9 cellular contexts compared by ENCODE assay signal in the genomic region with DNA sequence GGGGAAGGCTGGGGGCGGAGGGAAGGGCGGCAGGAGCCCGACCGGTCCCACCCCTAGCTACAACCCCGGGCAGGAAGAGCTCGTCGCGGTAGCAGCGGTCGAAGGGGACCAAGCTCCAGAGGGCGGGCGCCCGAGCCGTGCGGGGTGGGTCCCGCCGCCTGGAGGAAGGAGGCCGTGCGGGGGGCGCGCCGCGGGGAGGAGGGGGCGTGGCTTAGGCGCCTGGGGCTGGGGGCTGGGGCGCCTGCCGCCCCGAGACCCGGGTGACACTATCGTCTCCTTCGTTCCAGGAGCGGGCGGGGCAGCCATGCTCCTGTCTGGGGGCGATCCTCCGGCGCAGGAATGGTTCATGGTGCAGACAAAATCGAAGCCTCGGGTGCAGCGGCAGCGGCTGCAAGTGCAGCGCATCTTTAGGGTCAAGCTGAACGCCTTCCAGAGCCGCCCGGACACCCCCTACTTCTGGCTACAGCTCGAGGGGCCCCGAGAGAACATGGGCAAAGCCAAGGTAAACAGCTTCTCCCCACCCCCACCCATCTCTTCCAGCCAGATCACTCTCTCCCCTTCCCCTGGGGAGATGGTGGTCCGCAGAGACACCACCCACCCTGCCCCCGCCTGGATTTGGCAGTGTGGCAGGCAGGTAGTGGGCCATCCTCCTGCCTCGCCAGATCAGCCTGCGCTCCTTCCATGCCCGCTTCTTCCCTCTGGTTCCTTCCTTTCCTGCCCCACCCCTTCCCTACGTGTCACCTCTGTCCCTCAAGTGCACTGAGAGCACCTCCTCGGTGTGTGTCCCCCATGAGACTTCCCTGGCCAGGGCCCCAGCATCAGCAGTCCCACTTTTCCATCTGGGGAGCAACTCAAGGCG. TPM values are rescaled to one million over a fixed set of nuclear protein-coding genes. Genes with fewer than 3 reads are reported as not detected.
DNase-seq lines count a peak whose midpoint lies in the region; ATAC-seq, FAIRE-seq and TF ChIP-seq lines count a peak whose summit lies in the region.
"Had no signal": no experiment of that assay in that cellular context is flagged by ENCODE, and none has a peak within 500 bp of the region (broad histone marks: within the 10 kb centered on the region; RNA-seq: fewer than 3 reads in every experiment).

NYNRIN (plus strand) TSS at position 61 of the 859 bp plus-strand sequence; CDS start at position 305, 244 bp downstream.

- H2BK15ac ChIP-seq in H1 (ENCODE audit: low read length) (peak within 1 kb of the TSS; percentile 31; the same call in 1 of the 2 replicates), mesenchymal stem cell (ENCODE audit: low read depth, poor library complexity, severe bottlenecking) (no peak within 1 kb of the TSS)

- H2AK5ac ChIP-seq in H1 (ENCODE audit: low read depth, low read length) (no peak within 1 kb of the TSS; the same call in 1 of the 2 replicates), mesenchymal stem cell (ENCODE audit: low read length, severe bottlenecking) (peak within 1 kb of the TSS; percentile 27)

- peak within 1 kb of the TSS; percentile 87 for H3K18ac ChIP-seq in H1 (ENCODE audit: extremely low read depth, low read length)
- peak within 1 kb of the TSS; percentile 90 to 93 for H3K18ac ChIP-seq in mesenchymal stem cell (ENCODE audit: low read depth in 1 of 2, low read length in 2 of 2)

- POLR2A ChIA-PET in activated CD4-positive, alpha-beta memory T cell treated with anti-CD3 and anti-CD28 coated beads for 36 hours (lab: Charles Lee): interaction anchor here (1.2 kb wide), 1 partner anchor 31 kb away, joined by 4 read pairs; the partner anchor contains the start of gene KHNYN
- POLR2A ChIA-PET in H1 (lab: Charles Lee; ENCODE audit: partially characterized antibody): interaction anchor here (0.9 to 3.4 kb wide), 8 partner anchors 8 to 36 kb away, joined by 3 to 20 read pairs (median 3); partner anchors contain the start of genes CBLN3 and KHNYN

- peak within 1 kb of the TSS; percentile 2 for H4K5ac ChIP-seq in H1 (ENCODE audit: insufficient read length, low read depth, low read length)

- no peak within 1 kb of the TSS for H3K27ac ChIP-seq in H1 (ENCODE audit: low read depth, low read length)
- H3K27ac ChIP-seq in mesenchymal stem cell (ENCODE audit: low read length, poor library complexity, severe bottlenecking): no peak within 1 kb of the TSS
- H3K27ac ChIP-seq in stomach smooth muscle (ENCODE audit: low read length): peak within 1 kb of the TSS; percentile 71

- H4K91ac ChIP-seq in H1 (replicated peaks; ENCODE audit: insufficient read length, low read length) (peak within 1 kb of the TSS; percentile 70), mesenchymal stem cell (ENCODE audit: low read length) (peak within 1 kb of the TSS; percentile 84)

- H3K14ac ChIP-seq in H1 (ENCODE audit: insufficient read length) (no peak within 1 kb of the TSS), mesenchymal stem cell (ENCODE audit: low read length in 2 of 2) (peak within 1 kb of the TSS; percentile 38 to 99)

- H3K27ac Mint-ChIP-seq in activated CD4-positive, alpha-beta memory T cell treated with anti-CD3 and anti-CD28 coated beads for 36 hours: no peak within 1 kb of the TSS

- H3K79me2 ChIP-seq in H1 (ENCODE audit: control insufficient read depth in 1 of 2, insufficient read depth in 2 of 2, low read length in 2 of 2): no peaks in the 10 kb centered on the region

- H3K4me1 ChIP-seq in H1 (replicated peaks in 1 of 4; ENCODE audit: control insufficient read depth in 3 of 4, insufficient read depth in 4 of 4, low read length in 3 of 4) (peaks cover 0 to 14% (median 10%) of the 10 kb centered on the region in 4 experiments), mesenchymal stem cell (ENCODE audit: control insufficient read depth, insufficient read depth, low read depth, low read length) (peaks cover 22% of the 10 kb centered on the region), stomach smooth muscle (ENCODE audit: control insufficient read depth, insufficient read depth, low read length) (peaks cover 36% of the 10 kb centered on the region)

- 11% methylated on average over 12 of the region's 54 CpGs; no CpG with 5 or more reads in 1 of the 2 experiments for WGBS in H1 (ENCODE audit: extremely low coverage in 1 of 2, insufficient coverage in 1 of 2, insufficient read length in 1 of 2, insufficient replicate concordance in 2 of 2, low coverage in 1 of 2, low lambda C conversion rate in 2 of 2, missing lambda C conversion rate in 1 of 2), 2 experiments
- 4% methylated on average over 46 of the region's 54 CpGs for WGBS in mesenchymal stem cell

- no peaks in the 10 kb centered on the region for H3K9me3 Mint-ChIP-seq in activated CD4-positive, alpha-beta memory T cell treated with anti-CD3 and anti-CD28 coated beads for 36 hours

- no peak within 1 kb of the TSS for H3K56ac ChIP-seq in H1 (replicated peaks; ENCODE audit: insufficient read length, low read depth, low read length)

- H2BK120ac ChIP-seq in H1 (replicated peaks; ENCODE audit: low read depth, low read length): peak within 1 kb of the TSS; percentile 50
- peak within 1 kb of the TSS; percentile 74 for H2BK120ac ChIP-seq in mesenchymal stem cell (ENCODE audit: low read depth, low read length)

- H4K20me1 ChIP-seq in H1 (replicated peaks in 1 of 2; ENCODE audit: control insufficient read depth in 1 of 2, insufficient read depth in 2 of 2, low read length in 2 of 2): no peaks in the 10 kb centered on the region

- H3K4ac ChIP-seq in H1 (replicated peaks; ENCODE audit: insufficient read length, low read depth, low read length) (peak within 1 kb of the TSS; percentile 36), mesenchymal stem cell (ENCODE audit: low read depth in 1 of 2, low read length in 2 of 2) (peak within 1 kb of the TSS; percentile 78 to 85)

- H2BK5ac ChIP-seq in H1 (ENCODE audit: low read depth, low read length): peak within 1 kb of the TSS; percentile 30; the same call in 1 of the 2 replicates
- no peak within 1 kb of the TSS for H2BK5ac ChIP-seq in mesenchymal stem cell (ENCODE audit: low read depth, low read length, poor library complexity, severe bottlenecking)

- TF ChIP-seq CTCF in H1 (IDR thresholded peaks at IDR 0.05; ENCODE audit: control extremely low read depth in 1 of 3, insufficient read depth in 1 of 3, low read depth in 1 of 3, low read length in 3 of 3) (no peak), D721Med (IDR thresholded peaks at IDR 0.05; ENCODE audit: insufficient read depth, missing control alignments) (no peak)

- no peaks in the 10 kb centered on the region for H3K36me3 Mint-ChIP-seq in activated CD4-positive, alpha-beta memory T cell treated with anti-CD3 and anti-CD28 coated beads for 36 hours

- H3K4me3 Mint-ChIP-seq in activated CD4-positive, alpha-beta memory T cell treated with anti-CD3 and anti-CD28 coated beads for 36 hours: no peak within 1 kb of the TSS

- in situ Hi-C loops in ACHN (cut with HindIII; ENCODE audit: low pct_ligation_motif_present, low pct_unique_long_range_greater_than_20kb, low sequenced_read_pairs): no loop called here

- peaks cover 10% of the 10 kb centered on the region; the same call in 1 of the 2 replicates for H3K23me2 ChIP-seq in H1 (ENCODE audit: low read depth, low read length)

- H3K4me2 ChIP-seq in H1 (ENCODE audit: insufficient read depth in 1 of 2, low read depth in 2 of 2, low read length in 2 of 2) (peak within 1 kb of the TSS; percentile 93 to 98), mesenchymal stem cell (ENCODE audit: low read length, poor library complexity, severe bottlenecking) (peak within 1 kb of the TSS; percentile 96)

- no peak for TF ChIP-seq POLR2A in H1 (IDR thresholded peaks at IDR 0.05; ENCODE audit: control extremely low read depth in 1 of 2, low read depth in 2 of 2, low read length in 2 of 2)

- peak within 1 kb of the TSS; percentile 84; the same call in 1 of the 2 replicates for H2BK12ac ChIP-seq in H1 (ENCODE audit: low read depth, low read length)
- peak within 1 kb of the TSS; percentile 38 to 93 for H2BK12ac ChIP-seq in mesenchymal stem cell (ENCODE audit: low read length in 2 of 2)

- H3K79me1 ChIP-seq in H1 (ENCODE audit: low read depth, low read length) (no peaks in the 10 kb centered on the region), mesenchymal stem cell (replicated peaks; ENCODE audit: low read length, poor library complexity, severe bottlenecking) (peaks cover 10% of the 10 kb centered on the region)

- TF ChIP-seq RAD21 in H1 (IDR thresholded peaks at IDR 0.05 in 1 of 2, conservative IDR thresholded peaks at IDR 0.05 in 1 of 2; ENCODE audit: low read depth in 2 of 2, low read length in 2 of 2): no peak

- peaks cover 7% of the 10 kb centered on the region for H3K4me1 Mint-ChIP-seq in activated CD4-positive, alpha-beta memory T cell treated with anti-CD3 and anti-CD28 coated beads for 36 hours (ENCODE audit: low read depth)

- no peak for FAIRE-seq in H1 (lab: Jason Lieb, UNC)
- no peak for FAIRE-seq in D721Med (lab: Jason Lieb, UNC)
- FAIRE-seq: endometrium had no signal

- H3K9ac ChIP-seq in H1 (replicated peaks in 1 of 4; ENCODE audit: extremely low read depth in 1 of 4, low read depth in 3 of 4, low read length in 3 of 4) (peak within 1 kb of the TSS; percentile 31 to 42 (median 37); a peak in 4 of 7 replicates), mesenchymal stem cell (ENCODE audit: low read length) (peak within 1 kb of the TSS; percentile 78), stomach smooth muscle (ENCODE audit: low read length in 2 of 2) (peak within 1 kb of the TSS; percentile 28 to 68)

- no peaks in the 10 kb centered on the region for H3K9me3 ChIP-seq in H1 (ENCODE audit: insufficient read depth in 2 of 2, low read depth in 1 of 2, low read length in 1 of 2)
- H3K9me3 ChIP-seq in mesenchymal stem cell (ENCODE audit: control insufficient read depth, low read length): no peaks in the 10 kb centered on the region
- H3K9me3 ChIP-seq in stomach smooth muscle (ENCODE audit: control insufficient read depth in 2 of 2, low read length in 2 of 2): no peaks in the 10 kb centered on the region

- peak within 1 kb of the TSS; percentile 80; the same call in 1 of the 2 replicates for H2BK20ac ChIP-seq in H1 (ENCODE audit: low read length)

- peak; percentile 43 for ATAC-seq in HG02759 (IDR thresholded peaks at IDR 0.05; ENCODE audit: unreplicated experiment)

- peak within 1 kb of the TSS; percentile 42; the same call in 1 of the 2 replicates for H2AFZ ChIP-seq in H1 (ENCODE audit: low read length)
- H2AFZ ChIP-seq in mesenchymal stem cell (ENCODE audit: low read depth, low read length): peak within 1 kb of the TSS; percentile 51

- no peak for TF ChIP-seq EP300 in H1 (IDR thresholded peaks at IDR 0.05; ENCODE audit: borderline replicate concordance in 1 of 2, low read depth in 2 of 2, low read length in 2 of 2)

- peaks cover 0 to 3% (median 0%) of the 10 kb centered on the region in 4 experiments; a peak in 1 of 7 replicates for H3K27me3 ChIP-seq in H1 (replicated peaks in 1 of 4; ENCODE audit: control insufficient read depth in 3 of 4, extremely low read depth in 1 of 4, insufficient read depth in 3 of 4, low read length in 3 of 4)
- H3K27me3 ChIP-seq in mesenchymal stem cell (ENCODE audit: control insufficient read depth in 1 of 2, insufficient read depth in 1 of 2, low read length in 2 of 2): no peaks in the 10 kb centered on the region
- no peaks in the 10 kb centered on the region for H3K27me3 ChIP-seq in stomach smooth muscle (ENCODE audit: control insufficient read depth in 1 of 2, insufficient read depth in 2 of 2, low read length in 2 of 2)

- CTCF ChIA-PET in activated CD4-positive, alpha-beta memory T cell treated with anti-CD3 and anti-CD28 coated beads for 36 hours (lab: Charles Lee): interaction anchor here (0.9 to 1.1 kb wide), 2 partner anchors 33 to 66 kb away, joined by 3 read pairs; no protein-coding TSS in a partner anchor
- CTCF ChIA-PET in H1 (lab: Charles Lee; ENCODE audit: partially characterized antibody): interaction anchor here (1.2 to 10.7 kb wide), 9 partner anchors 13 to 67 kb away, joined by 3 to 69 read pairs (median 4); partner anchors contain the start of gene ADCY4

- intact Hi-C loops in activated CD4-positive, alpha-beta memory T cell treated with anti-CD3 and anti-CD28 coated beads for 36 hours (cut with micrococcal nuclease): no loop called here

- H3K27me3 Mint-ChIP-seq in activated CD4-positive, alpha-beta memory T cell treated with anti-CD3 and anti-CD28 coated beads for 36 hours: peaks cover 12% of the 10 kb centered on the region

- peak within 1 kb of the TSS; percentile 68 to 80 (median 78) for H3K4me3 ChIP-seq in H1 (ENCODE audit: extremely low read depth in 1 of 4, insufficient read depth in 2 of 4, low read depth in 3 of 4, low read length in 4 of 4)
- H3K4me3 ChIP-seq in mesenchymal stem cell (ENCODE audit: insufficient read depth in 1 of 2, low read depth in 1 of 2, low read length in 2 of 2): peak within 1 kb of the TSS; percentile 73 to 82
- peak within 1 kb of the TSS; percentile 68 to 83 for H3K4me3 ChIP-seq in stomach smooth muscle (ENCODE audit: low read length in 2 of 2)

- no peaks in the 10 kb centered on the region for H3K36me3 ChIP-seq in H1 (ENCODE audit: control insufficient read depth in 2 of 4, insufficient read depth in 4 of 4, low read length in 3 of 4)
- H3K36me3 ChIP-seq in mesenchymal stem cell (ENCODE audit: control insufficient read depth in 1 of 2, insufficient read depth in 2 of 2, low read depth in 1 of 2, low read length in 2 of 2): no peaks in the 10 kb centered on the region
- H3K36me3 ChIP-seq in stomach smooth muscle (ENCODE audit: control insufficient read depth in 2 of 2, insufficient read depth in 2 of 2, low read length in 2 of 2): no peaks in the 10 kb centered on the region

- H3K23ac ChIP-seq in H1 (ENCODE audit: insufficient read length): no peak within 1 kb of the TSS
- peak within 1 kb of the TSS in 1 of 2 experiments; percentile 90 for H3K23ac ChIP-seq in mesenchymal stem cell (ENCODE audit: low read length in 2 of 2)

- DNase-seq in ACHN (peak; percentile 16), H1 (ENCODE audit: low read depth in 1 of 2, low spot score in 2 of 2) (peak in 1 of 2 experiments; percentile 81), mesenchymal stem cell (peak; percentile 50), D721Med (ENCODE audit: insufficient read length, low spot score) (no peak), NCI-H526 treated with DMSO at 0.1 percent for 48 hours (lab: John Stamatoyannopoulos, UW) (no peak)
- peak; percentile 34 for DNase-seq in activated CD4-positive, alpha-beta memory T cell treated with anti-CD3 and anti-CD28 coated beads for 36 hours

- H4K8ac ChIP-seq in H1 (ENCODE audit: extremely low read depth, insufficient read depth, low read length) (no peak within 1 kb of the TSS; the same call in 1 of the 2 replicates), mesenchymal stem cell (ENCODE audit: low read length) (peak within 1 kb of the TSS; percentile 85)

RNA-seq across cellular contexts. Expression of gene NYNRIN, which starts in this region (rescaled TPM):
- under 1 TPM; 0.02 to 0.22 TPM for total RNA-seq in activated CD4-positive, alpha-beta memory T cell treated with anti-CD3 and anti-CD28 coated beads for 36 hours
- total RNA-seq in H1 (2021; fragmentation: NEBNext Ultra II Directional; extraction: Animal tissue kit (Norgen Biotek cat#: 25700)): 18.3 and 19.6 TPM in 2 replicates
- polyA plus RNA-seq in H1 (2011; rRNA removed): 15.2 and 18.4 TPM in 2 replicates
- 10.5 TPM for polyA plus RNA-seq in H1 (2011; cell fraction: cytosol; rRNA removed)
- polyA plus RNA-seq in H1 (2011; cell fraction: nucleus; rRNA removed): 27.2 TPM
- 11.9 to 18.8 TPM (median 15.4 TPM) in 4 replicates for polyA plus RNA-seq in H1 (2012, experiment 1 of 2)
- 15.0 TPM for polyA plus RNA-seq in H1 (2012, experiment 2 of 2)
- 9.0 TPM for polyA plus RNA-seq in H1 (2013, experiment 1 of 2)
- polyA plus RNA-seq in H1 (2013, experiment 2 of 2): 8.4 TPM
- polyA minus RNA-seq in H1 (2011; rRNA and poly(A)+ RNA removed): 24.2 and 26.3 TPM in 2 replicates
- polyA minus RNA-seq in H1 (2011; cell fraction: cytosol; rRNA and poly(A)+ RNA removed): 16.6 TPM
- 18.8 TPM for polyA minus RNA-seq in H1 (2011; cell fraction: nucleus; rRNA and poly(A)+ RNA removed)
- polyA plus RNA-seq in mesenchymal stem cell (2013, experiment 1 of 2): 13.6 TPM
- 12.7 TPM for polyA plus RNA-seq in mesenchymal stem cell (2013, experiment 2 of 2)

Comparison
In these comparisons a context has a peak if more than half of its experiments do, and no peak if none do; other contexts are left out.
1. RNA of gene NYNRIN (total RNA-seq): 18.3 to 19.6 TPM in H1; 0.02 to 0.22 TPM in activated CD4-positive, alpha-beta memory T cell treated with anti-CD3 and anti-CD28 coated beads for 36 hours; every median in the first group is over 10 times any median in the second.
2. Peak in DNase-seq in activated CD4-positive, alpha-beta memory T cell treated with anti-CD3 and anti-CD28 coated beads for 36 hours; RNA of the gene not detected or under 1 TPM.
3. DNase-seq: peak in ACHN (single experiment) and mesenchymal stem cell (single experiment); none in D721Med (single experiment) and NCI-H526 treated with DMSO at 0.1 percent for 48 hours (single experiment).
4. Peak in every context shown above with its lines, with median percentiles within 50 percentile points of each other: H3K4me3 ChIP-seq and H3K9ac ChIP-seq.